In the genomic region with DNA sequence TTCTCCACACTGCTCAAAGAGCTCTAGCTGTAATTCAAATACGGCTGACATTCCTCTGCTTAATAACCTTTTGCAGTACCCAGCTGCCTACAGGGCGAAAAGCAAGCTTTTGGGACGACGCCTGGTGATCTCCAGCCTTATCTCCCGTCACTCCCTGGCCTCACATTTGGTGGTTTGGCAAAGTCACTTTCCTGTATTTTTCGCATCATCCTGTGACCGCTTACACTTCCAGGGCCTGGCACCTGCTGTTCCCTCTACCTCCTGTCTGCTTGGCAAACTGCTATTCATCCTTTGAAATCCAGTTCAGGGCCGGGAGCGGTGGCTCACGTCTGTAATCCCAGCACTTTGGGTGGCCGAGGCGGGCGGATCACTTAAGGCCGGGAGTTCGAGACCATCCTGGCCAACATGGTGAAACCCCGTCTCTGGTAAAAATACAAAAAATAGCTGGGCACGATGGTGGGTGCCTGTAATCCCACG, we compare ENCODE assay signal across 1 cellular context.
TF ChIP-seq lines count a peak whose summit lies in the region.

No MANE protein-coding gene starts in this region.

TF ChIP-seq in SK-N-SH treated with all-trans-retinoic acid at 6 μM for 48 hours, 23 proteins besides CTCF, POLR2A, EP300 and RAD21 (continued from another document):
- TF ChIP-seq TSHZ2 (CRISPR knock-in tag; IDR thresholded peaks at IDR 0.05) = no peak
- TF ChIP-seq, protein P1, sequence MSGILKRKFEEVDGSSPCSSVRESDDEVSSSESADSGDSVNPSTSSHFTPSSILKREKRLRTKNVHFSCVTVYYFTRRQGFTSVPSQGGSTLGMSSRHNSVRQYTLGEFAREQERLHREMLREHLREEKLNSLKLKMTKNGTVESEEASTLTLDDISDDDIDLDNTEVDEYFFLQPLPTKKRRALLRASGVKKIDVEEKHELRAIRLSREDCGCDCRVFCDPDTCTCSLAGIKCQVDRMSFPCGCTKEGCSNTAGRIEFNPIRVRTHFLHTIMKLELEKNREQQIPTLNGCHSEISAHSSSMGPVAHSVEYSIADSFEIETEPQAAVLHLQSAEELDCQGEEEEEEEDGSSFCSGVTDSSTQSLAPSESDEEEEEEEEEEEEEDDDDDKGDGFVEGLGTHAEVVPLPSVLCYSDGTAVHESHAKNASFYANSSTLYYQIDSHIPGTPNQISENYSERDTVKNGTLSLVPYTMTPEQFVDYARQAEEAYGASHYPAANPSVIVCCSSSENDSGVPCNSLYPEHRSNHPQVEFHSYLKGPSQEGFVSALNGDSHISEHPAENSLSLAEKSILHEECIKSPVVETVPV (CRISPR knock-in tag; IDR thresholded peaks at IDR 0.05) = no peak
- TF ChIP-seq RARB (CRISPR knock-in tag; IDR thresholded peaks at IDR 0.05) = no peak
- no peak for TF ChIP-seq ESRRG (CRISPR knock-in tag; IDR thresholded peaks at IDR 0.05)
- no peak for TF ChIP-seq TOX (CRISPR knock-in tag; IDR thresholded peaks at IDR 0.05; ENCODE audit: borderline replicate concordance)
- TF ChIP-seq, protein P2, sequence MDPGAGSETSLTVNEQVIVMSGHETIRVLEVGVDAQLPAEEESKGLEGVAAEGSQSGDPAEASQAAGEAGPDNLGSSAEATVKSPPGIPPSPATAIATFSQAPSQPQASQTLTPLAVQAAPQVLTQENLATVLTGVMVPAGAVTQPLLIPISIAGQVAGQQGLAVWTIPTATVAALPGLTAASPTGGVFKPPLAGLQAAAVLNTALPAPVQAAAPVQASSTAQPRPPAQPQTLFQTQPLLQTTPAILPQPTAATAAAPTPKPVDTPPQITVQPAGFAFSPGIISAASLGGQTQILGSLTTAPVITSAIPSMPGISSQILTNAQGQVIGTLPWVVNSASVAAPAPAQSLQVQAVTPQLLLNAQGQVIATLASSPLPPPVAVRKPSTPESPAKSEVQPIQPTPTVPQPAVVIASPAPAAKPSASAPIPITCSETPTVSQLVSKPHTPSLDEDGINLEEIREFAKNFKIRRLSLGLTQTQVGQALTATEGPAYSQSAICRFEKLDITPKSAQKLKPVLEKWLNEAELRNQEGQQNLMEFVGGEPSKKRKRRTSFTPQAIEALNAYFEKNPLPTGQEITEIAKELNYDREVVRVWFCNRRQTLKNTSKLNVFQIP (CRISPR knock-in tag; IDR thresholded peaks at IDR 0.05; ENCODE audit: borderline replicate concordance, low read depth) = no peak
- no peak for TF ChIP-seq ZNF565 (CRISPR knock-in tag; conservative IDR thresholded peaks at IDR 0.05; ENCODE audit: low read depth)
- no peak for TF ChIP-seq ZNF70 (CRISPR knock-in tag; IDR thresholded peaks at IDR 0.05)
- TF ChIP-seq GLIS3 (CRISPR knock-in tag; IDR thresholded peaks at IDR 0.05) = no peak
- no peak for TF ChIP-seq PPARA (CRISPR knock-in tag; IDR thresholded peaks at IDR 0.05; ENCODE audit: borderline replicate concordance)
- TF ChIP-seq, protein P3, sequence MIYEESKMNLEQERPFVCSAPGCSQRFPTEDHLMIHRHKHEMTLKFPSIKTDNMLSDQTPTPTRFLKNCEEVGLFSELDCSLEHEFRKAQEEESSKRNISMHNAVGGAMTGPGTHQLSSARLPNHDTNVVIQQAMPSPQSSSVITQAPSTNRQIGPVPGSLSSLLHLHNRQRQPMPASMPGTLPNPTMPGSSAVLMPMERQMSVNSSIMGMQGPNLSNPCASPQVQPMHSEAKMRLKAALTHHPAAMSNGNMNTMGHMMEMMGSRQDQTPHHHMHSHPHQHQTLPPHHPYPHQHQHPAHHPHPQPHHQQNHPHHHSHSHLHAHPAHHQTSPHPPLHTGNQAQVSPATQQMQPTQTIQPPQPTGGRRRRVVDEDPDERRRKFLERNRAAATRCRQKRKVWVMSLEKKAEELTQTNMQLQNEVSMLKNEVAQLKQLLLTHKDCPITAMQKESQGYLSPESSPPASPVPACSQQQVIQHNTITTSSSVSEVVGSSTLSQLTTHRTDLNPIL (CRISPR knock-in tag; IDR thresholded peaks at IDR 0.05; ENCODE audit: low read depth) = no peak
